In genomic region chr19:40286235-40286530, GRCh38 we compare ENCODE assay signal across 8 cellular contexts. TPM values are rescaled to one million over a fixed set of nuclear protein-coding genes. Genes with fewer than 3 reads are reported as not detected.
DNase-seq lines count a peak whose midpoint lies in the region; ATAC-seq and FAIRE-seq lines count a peak whose summit lies in the region.

No MANE protein-coding gene starts in this region.

- peaks cover 12 to 27% of the 10 kb centered on the region in 2 donors for H3K4me1 ChIP-seq in muscle layer of duodenum (ENCODE audit: control insufficient read depth in 1 of 2, insufficient read depth in 2 of 2, low read length in 2 of 2)
- peaks cover 0 to 15% of the 10 kb centered on the region in 2 donors for H3K4me1 ChIP-seq in small intestine (ENCODE audit: control insufficient read depth in 2 of 2, insufficient read depth in 1 of 2, low read depth in 1 of 2, low read length in 1 of 2)

- H3K27me3 Mint-ChIP-seq in stimulated activated naive CD8-positive, alpha-beta T cell treated with anti-CD3 and anti-CD28 coated beads, Interleukin-15, Interleukin-2, amounts not matched to agents 100 ng/mL and 50 ng/mL, for 24 hours: no peaks in the 10 kb centered on the region

- H3K9me3 Mint-ChIP-seq in stimulated activated naive CD8-positive, alpha-beta T cell treated with anti-CD3 and anti-CD28 coated beads, Interleukin-15, Interleukin-2, amounts not matched to agents 100 ng/mL and 50 ng/mL, for 24 hours: no peaks in the 10 kb centered on the region

- H3K27ac ChIP-seq in angular gyrus (ENCODE audit: low read depth, low read length) (peak overlapping the region; percentile 100), muscle layer of duodenum (ENCODE audit: low read length) (no peak overlapping the region), small intestine (ENCODE audit: low read depth in 1 of 2, low read length in 1 of 2) (peak overlapping the region in 1 of 2 donors; percentile 7)

- no peak for FAIRE-seq in small intestine (lab: Jason Lieb, UNC)

- H3K27me3 ChIP-seq in muscle layer of duodenum (ENCODE audit: low read depth, low read length): no peaks in the 10 kb centered on the region
- H3K27me3 ChIP-seq in small intestine (ENCODE audit: control insufficient read depth in 2 of 2, insufficient read depth in 2 of 2, low read length in 2 of 2): no peaks in the 10 kb centered on the region

- peaks cover 0 to 3% of the 10 kb centered on the region in 2 donors for H3K36me3 ChIP-seq in muscle layer of duodenum (ENCODE audit: control insufficient read depth in 1 of 2, insufficient read depth in 2 of 2, low read length in 2 of 2)
- H3K36me3 ChIP-seq in small intestine (ENCODE audit: control insufficient read depth in 2 of 2, insufficient read depth in 2 of 2, low read length in 2 of 2): no peaks in the 10 kb centered on the region

- H3K9me3 ChIP-seq in muscle layer of duodenum (ENCODE audit: control insufficient read depth in 1 of 2, low read length in 2 of 2) (no peaks in the 10 kb centered on the region), small intestine (ENCODE audit: control insufficient read depth, low read depth) (no peaks in the 10 kb centered on the region)

- no peak for DNase-seq in stimulated activated naive CD8-positive, alpha-beta T cell treated with anti-CD3 and anti-CD28 coated beads, Interleukin-15, Interleukin-2, amounts not matched to agents 100 U/mL and 50 U/mL, for 24 hours
- DNase-seq in anterior cingulate cortex (lab: John Stamatoyannopoulos, UW): no peak
- DNase-seq in H4 (ENCODE audit: low spot score): no peak
- DNase-seq in small intestine: no peak

- ATAC-seq in stimulated activated naive CD8-positive, alpha-beta T cell treated with anti-CD3 and anti-CD28 coated beads, Interleukin-15, Interleukin-2, amounts not matched to agents 100 U/mL and 50 U/mL, for 24 hours: no peak
- ATAC-seq in HG03469 (IDR thresholded peaks at IDR 0.05; ENCODE audit: unreplicated experiment): no peak

- peak overlapping the region; percentile 40 for H3K4me3 Mint-ChIP-seq in stimulated activated naive CD8-positive, alpha-beta T cell treated with anti-CD3 and anti-CD28 coated beads, Interleukin-15, Interleukin-2, amounts not matched to agents 100 ng/mL and 50 ng/mL, for 24 hours

- 64 to 95% (median 94%) methylated on average over 11 of the region's 11 CpGs for WGBS in small intestine, 3 donors

- peaks cover 45% of the 10 kb centered on the region for H3K4me1 Mint-ChIP-seq in stimulated activated naive CD8-positive, alpha-beta T cell treated with anti-CD3 and anti-CD28 coated beads, Interleukin-15, Interleukin-2, amounts not matched to agents 100 ng/mL and 50 ng/mL, for 24 hours (ENCODE audit: low read depth)

- peak overlapping the region; percentile 99 for H3K27ac Mint-ChIP-seq in stimulated activated naive CD8-positive, alpha-beta T cell treated with anti-CD3 and anti-CD28 coated beads, Interleukin-15, Interleukin-2, amounts not matched to agents 100 ng/mL and 50 ng/mL, for 24 hours

- H3K4me3 ChIP-seq in muscle layer of duodenum (ENCODE audit: low read depth in 1 of 2, low read length in 2 of 2) (peak overlapping the region; percentile 54 to 71), small intestine (ENCODE audit: low read depth in 1 of 2, low read length in 2 of 2) (no peak overlapping the region)

- peaks cover 5% of the 10 kb centered on the region for H3K36me3 Mint-ChIP-seq in stimulated activated naive CD8-positive, alpha-beta T cell treated with anti-CD3 and anti-CD28 coated beads, Interleukin-15, Interleukin-2, amounts not matched to agents 100 ng/mL and 50 ng/mL, for 24 hours (ENCODE audit: low read depth)

RNA-seq across cellular contexts. Expression of gene AKT2, which starts 1.0 kb away (rescaled TPM):
- total RNA-seq in H4 (2014; rRNA removed; shearing (Covaris generic)): 51.0 and 59.2 TPM in 2 replicates
- 10 to 100 TPM; 19.2 to 72.2 (median 24.9) TPM for polyA plus RNA-seq in small intestine

RNA-seq across cellular contexts. Expression of gene CCNP, which starts 59.7 kb away (rescaled TPM):
- total RNA-seq in H4 (2014; rRNA removed; shearing (Covaris generic)): not detected in 2 replicates
- 1 to 10 TPM in 1 of 3 donors, under 1 TPM in 1, not detected in 1; 0.82 to 1.1 TPM for polyA plus RNA-seq in small intestine

Comparison
In these comparisons a context has a peak if more than half of its experiments do, and no peak if none do; other contexts are left out.
1. H3K4me3 ChIP-seq: peak in muscle layer of duodenum (2 of 2); none in small intestine (0 of 2).